ENCODE assay signal across 24 cellular contexts in genomic region chr2:104846182-104846954, GRCh38. TPM values are rescaled to one million over a fixed set of nuclear protein-coding genes. Genes with fewer than 3 reads are reported as not detected.
A peak's percentile ranks its signal among the peaks of the same experiment; 100 is the strongest.
DNase-seq lines count a peak whose midpoint lies in the region; ATAC-seq, FAIRE-seq and TF ChIP-seq lines count a peak whose summit lies in the region.
"Had no signal": no experiment of that assay in that cellular context is flagged by ENCODE, and none has a peak within 500 bp of the region (broad histone marks: within the 10 kb centered on the region; RNA-seq: fewer than 3 reads in every experiment).

No MANE protein-coding gene starts in this region.

- FAIRE-seq in HTR-8/SVneo (lab: Jason Lieb, UNC) = peak; percentile 16
- FAIRE-seq: D721Med, G401.6, GM12892 had no signal

- H3K27me3 Mint-ChIP-seq in memory B cell = peaks cover 45% of the 10 kb centered on the region

- peak overlapping the region; percentile 97 for H3K27ac ChIP-seq in cingulate gyrus (ENCODE audit: low read depth, low read length)
- H3K27ac ChIP-seq: epithelial cell of prostate, gastrocnemius medialis, Peyer's patch, SK-N-MC had no signal

- no peak overlapping the region for H3K4me3 ChIP-seq in foreskin fibroblast (ENCODE audit: low read depth in 1 of 2, low read length in 2 of 2)
- H3K4me3 ChIP-seq: lung, Peyer's patch, SK-N-MC had no signal

- H3K27ac Mint-ChIP-seq in memory B cell = peak overlapping the region; percentile 86
- H3K27ac Mint-ChIP-seq: activated naive CD4-positive, alpha-beta T cell treated with anti-CD3 and anti-CD28 coated beads, Interleukin-2, amount 10 ng/mL, durations not matched to agents 7 days and 5 days had no signal

- no peak for TF ChIP-seq CTCF in foreskin fibroblast (IDR thresholded peaks at IDR 0.05; ENCODE audit: low read depth, low read length)

- peaks cover 2% of the 10 kb centered on the region for H3K36me3 Mint-ChIP-seq in memory B cell

- peaks cover 2% of the 10 kb centered on the region for H3K9me3 Mint-ChIP-seq in memory B cell
- H3K9me3 Mint-ChIP-seq: activated naive CD4-positive, alpha-beta T cell treated with anti-CD3 and anti-CD28 coated beads, Interleukin-2, amount 10 ng/mL, durations not matched to agents 7 days and 5 days had no signal

- ATAC-seq in memory B cell (ENCODE audit: low read depth) = no peak
- ATAC-seq: gastrocnemius medialis, sciatic nerve had no signal

- H3K4me3 Mint-ChIP-seq in memory B cell = no peak overlapping the region
- H3K4me3 Mint-ChIP-seq: activated naive CD4-positive, alpha-beta T cell treated with anti-CD3 and anti-CD28 coated beads, Interleukin-2, amount 10 ng/mL, durations not matched to agents 7 days and 5 days had no signal

- peaks cover 14% of the 10 kb centered on the region for H3K4me1 Mint-ChIP-seq in memory B cell

- DNase-seq in HTR-8/SVneo (ENCODE audit: insufficient read length, low spot score) (no peak), memory B cell (ENCODE audit: low spot score in 2 of 2) (no peak), superior temporal gyrus (ENCODE audit: extremely low spot score) (peak; percentile 83), HuH-7 (ENCODE audit: low spot score) (no peak), mesenteric fat pad (ENCODE audit: low spot score) (no peak), foreskin fibroblast (no peak)
- DNase-seq: activated CD4-positive, alpha-beta T cell treated with anti-CD3 and anti-CD28 coated beads for 4 hours; activated naive CD4-positive, alpha-beta T cell treated with anti-CD3 and anti-CD28 coated beads, Interleukin-2, amount 10 ng/mL, durations not matched to agents 7 days and 5 days; cortex of kidney; gastrocnemius medialis; KG1; NCI-H1048; NCI-H748 treated with DMSO at 0.1 percent for 48 hours; Peyer's patch; stimulated activated CD4-positive, alpha-beta T cell treated with anti-CD3 and anti-CD28 coated beads, Interleukin-1b, Interleukin-23, amount 100 ng/mL, for 48 hours; T-helper 9 cell had no signal

RNA-seq across cellular contexts. Expression of gene POU3F3, which starts 7.5 kb away (rescaled TPM):
- not detected for total RNA-seq in mesenteric fat pad
- total RNA-seq: gastrocnemius medialis, sciatic nerve had no signal
